Comparison of ENCODE assay signal across 1 cellular context in the genomic region with DNA sequence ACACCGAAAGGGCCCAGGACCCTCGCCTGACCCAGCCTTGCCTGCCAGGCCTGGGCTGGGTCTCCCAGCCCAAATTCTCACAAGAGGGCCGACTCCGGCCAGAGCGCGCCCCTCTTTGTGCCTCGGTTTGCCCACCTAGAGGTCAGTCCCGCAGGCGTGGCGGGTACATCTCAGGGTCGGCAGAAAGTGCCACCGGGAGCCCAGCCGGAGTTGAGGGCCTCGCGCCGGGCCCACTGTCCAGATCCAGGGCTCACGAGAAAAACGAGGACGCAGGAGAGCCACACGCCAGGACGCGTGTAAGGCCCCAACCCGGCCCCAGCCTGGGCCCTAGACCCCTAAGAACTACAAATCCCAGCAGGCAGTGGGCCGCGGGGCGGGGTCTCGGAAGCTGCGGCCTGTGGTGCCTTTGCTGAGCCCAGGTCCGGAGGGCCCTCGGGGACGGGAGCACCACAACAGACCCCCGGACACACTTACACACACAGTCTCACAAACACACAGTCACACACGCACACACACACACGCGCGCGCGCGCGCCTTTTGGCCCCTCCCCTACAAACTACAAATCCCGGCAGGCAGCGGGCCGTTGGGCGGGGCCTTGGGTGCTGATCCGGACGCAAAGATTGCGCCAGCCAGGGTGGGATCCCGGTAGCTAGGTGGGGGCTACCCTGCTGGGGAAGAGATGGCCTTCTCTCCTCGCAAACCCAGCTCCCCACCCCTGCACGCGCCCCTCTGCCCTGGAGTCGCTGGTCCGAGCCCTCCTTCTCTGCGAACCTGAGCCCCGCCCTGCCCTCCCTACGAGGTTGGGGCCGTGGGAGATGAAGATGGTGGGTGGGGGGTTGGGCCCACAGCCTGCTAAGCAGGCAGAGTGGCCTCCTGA.
A peak's percentile ranks its signal among the peaks of the same experiment; 100 is the strongest.
TF ChIP-seq lines count a peak whose summit lies in the region.

A gene (plus strand): TSS at position 583 of the 877 bp plus-strand sequence. CDS start 10,752 bp downstream, outside the sequence.

TF ChIP-seq in GM12878, 131 proteins besides CTCF, POLR2A, EP300 and RAD21 (continued from another document):
- TF ChIP-seq, protein P1, sequence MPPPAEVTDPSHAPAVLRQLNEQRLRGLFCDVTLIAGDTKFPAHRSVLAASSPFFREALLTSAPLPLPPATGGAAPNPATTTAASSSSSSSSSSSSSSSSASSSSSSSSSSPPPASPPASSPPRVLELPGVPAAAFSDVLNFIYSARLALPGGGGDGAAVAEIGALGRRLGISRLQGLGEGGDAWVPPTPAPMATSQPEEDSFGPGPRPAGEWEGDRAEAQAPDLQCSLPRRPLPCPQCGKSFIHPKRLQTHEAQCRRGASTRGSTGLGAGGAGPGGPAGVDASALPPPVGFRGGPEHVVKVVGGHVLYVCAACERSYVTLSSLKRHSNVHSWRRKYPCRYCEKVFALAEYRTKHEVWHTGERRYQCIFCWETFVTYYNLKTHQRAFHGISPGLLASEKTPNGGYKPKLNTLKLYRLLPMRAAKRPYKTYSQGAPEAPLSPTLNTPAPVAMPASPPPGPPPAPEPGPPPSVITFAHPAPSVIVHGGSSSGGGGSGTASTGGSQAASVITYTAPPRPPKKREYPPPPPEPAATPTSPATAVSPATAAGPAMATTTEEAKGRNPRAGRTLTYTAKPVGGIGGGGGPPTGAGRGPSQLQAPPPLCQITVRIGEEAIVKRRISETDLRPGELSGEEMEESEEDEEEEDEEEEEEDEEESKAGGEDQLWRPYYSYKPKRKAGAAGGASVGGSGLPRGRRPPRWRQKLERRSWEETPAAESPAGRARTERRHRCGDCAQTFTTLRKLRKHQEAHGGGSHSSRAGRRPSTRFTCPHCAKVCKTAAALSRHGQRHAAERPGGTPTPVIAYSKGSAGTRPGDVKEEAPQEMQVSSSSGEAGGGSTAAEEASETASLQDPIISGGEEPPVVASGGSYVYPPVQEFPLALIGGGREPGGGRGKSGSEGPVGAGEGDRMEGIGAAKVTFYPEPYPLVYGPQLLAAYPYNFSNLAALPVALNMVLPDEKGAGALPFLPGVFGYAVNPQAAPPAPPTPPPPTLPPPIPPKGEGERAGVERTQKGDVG (CRISPR knock-in tag; IDR thresholded peaks at IDR 0.05): 0 out of 2 replicates have a peak, but pooled peaks have one; percentile 20
- TF ChIP-seq IKZF2 (IDR thresholded peaks at IDR 0.05) (no peak), GABPA (IDR thresholded peaks at IDR 0.05; ENCODE audit: low read depth) (0 out of 2 replicates have a peak, but pooled peaks have one; percentile 59), CBFB (IDR thresholded peaks at IDR 0.05; ENCODE audit: low read depth) (peak; percentile 58; the same call in 1 of the 2 replicates), ZNF207 (IDR thresholded peaks at IDR 0.05; ENCODE audit: borderline replicate concordance) (peak; percentile 87), SIX5 (IDR thresholded peaks at IDR 0.05; ENCODE audit: low read depth, low read length, severe bottlenecking) (peak; percentile 83), SREBF1 (IDR thresholded peaks at IDR 0.05; ENCODE audit: low read length) (peak; percentile 74), NR2F1 (conservative IDR thresholded peaks at IDR 0.05) (peak; percentile 30; the same call in 1 of the 2 replicates), RB1 (IDR thresholded peaks at IDR 0.05; ENCODE audit: borderline replicate concordance) (peak; percentile 90; the same call in 1 of the 2 replicates), LARP7 (IDR thresholded peaks at IDR 0.05) (peak; percentile 89), CHD2 (IDR thresholded peaks at IDR 0.05; ENCODE audit: borderline replicate concordance, low read depth, low read length) (0 out of 2 replicates have a peak, but pooled peaks have one; percentile 47), SUZ12 (IDR thresholded peaks at IDR 0.05; ENCODE audit: unreplicated experiment) (no peak), SMAD1 (IDR thresholded peaks at IDR 0.05; ENCODE audit: low read depth, partially characterized antibody) (no peak), SMAD5 (IDR thresholded peaks at IDR 0.05; ENCODE audit: low read depth) (peak; percentile 12; the same call in 1 of the 2 replicates), RELA (IDR thresholded peaks at IDR 0.05; ENCODE audit: borderline replicate concordance, partially characterized antibody) (peak; percentile 68), YBX1 (IDR thresholded peaks at IDR 0.05) (no peak), IKZF1 (conservative IDR thresholded peaks at IDR 0.05) (peak; percentile 99), RUNX3 (IDR thresholded peaks at IDR 0.05; ENCODE audit: low read length) (peak; percentile 58), SIN3A (IDR thresholded peaks at IDR 0.05; ENCODE audit: low read depth, low read length) (peak; percentile 67; the same call in 1 of the 2 replicates)
- TF ChIP-seq, protein P2, sequence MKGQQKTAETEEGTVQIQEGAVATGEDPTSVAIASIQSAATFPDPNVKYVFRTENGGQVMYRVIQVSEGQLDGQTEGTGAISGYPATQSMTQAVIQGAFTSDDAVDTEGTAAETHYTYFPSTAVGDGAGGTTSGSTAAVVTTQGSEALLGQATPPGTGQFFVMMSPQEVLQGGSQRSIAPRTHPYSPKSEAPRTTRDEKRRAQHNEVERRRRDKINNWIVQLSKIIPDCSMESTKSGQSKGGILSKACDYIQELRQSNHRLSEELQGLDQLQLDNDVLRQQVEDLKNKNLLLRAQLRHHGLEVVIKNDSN (IDR thresholded peaks at IDR 0.05; ENCODE audit: borderline replicate concordance, extremely low read length, insufficient read depth, low read depth, low read length): no peak
- TF ChIP-seq, protein P3, sequence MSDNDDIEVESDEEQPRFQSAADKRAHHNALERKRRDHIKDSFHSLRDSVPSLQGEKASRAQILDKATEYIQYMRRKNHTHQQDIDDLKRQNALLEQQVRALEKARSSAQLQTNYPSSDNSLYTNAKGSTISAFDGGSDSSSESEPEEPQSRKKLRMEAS (IDR thresholded peaks at IDR 0.05; ENCODE audit: low read depth, low read length): peak; percentile 55; the same call in 1 of the 2 replicates
- TF ChIP-seq, protein P4, sequence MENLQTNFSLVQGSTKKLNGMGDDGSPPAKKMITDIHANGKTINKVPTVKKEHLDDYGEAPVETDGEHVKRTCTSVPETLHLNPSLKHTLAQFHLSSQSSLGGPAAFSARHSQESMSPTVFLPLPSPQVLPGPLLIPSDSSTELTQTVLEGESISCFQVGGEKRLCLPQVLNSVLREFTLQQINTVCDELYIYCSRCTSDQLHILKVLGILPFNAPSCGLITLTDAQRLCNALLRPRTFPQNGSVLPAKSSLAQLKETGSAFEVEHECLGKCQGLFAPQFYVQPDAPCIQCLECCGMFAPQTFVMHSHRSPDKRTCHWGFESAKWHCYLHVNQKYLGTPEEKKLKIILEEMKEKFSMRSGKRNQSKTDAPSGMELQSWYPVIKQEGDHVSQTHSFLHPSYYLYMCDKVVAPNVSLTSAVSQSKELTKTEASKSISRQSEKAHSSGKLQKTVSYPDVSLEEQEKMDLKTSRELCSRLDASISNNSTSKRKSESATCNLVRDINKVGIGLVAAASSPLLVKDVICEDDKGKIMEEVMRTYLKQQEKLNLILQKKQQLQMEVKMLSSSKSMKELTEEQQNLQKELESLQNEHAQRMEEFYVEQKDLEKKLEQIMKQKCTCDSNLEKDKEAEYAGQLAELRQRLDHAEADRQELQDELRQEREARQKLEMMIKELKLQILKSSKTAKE (IDR thresholded peaks at IDR 0.05; ENCODE audit: low read depth, poor library complexity, severe bottlenecking): no peak
- TF ChIP-seq, protein P5, sequence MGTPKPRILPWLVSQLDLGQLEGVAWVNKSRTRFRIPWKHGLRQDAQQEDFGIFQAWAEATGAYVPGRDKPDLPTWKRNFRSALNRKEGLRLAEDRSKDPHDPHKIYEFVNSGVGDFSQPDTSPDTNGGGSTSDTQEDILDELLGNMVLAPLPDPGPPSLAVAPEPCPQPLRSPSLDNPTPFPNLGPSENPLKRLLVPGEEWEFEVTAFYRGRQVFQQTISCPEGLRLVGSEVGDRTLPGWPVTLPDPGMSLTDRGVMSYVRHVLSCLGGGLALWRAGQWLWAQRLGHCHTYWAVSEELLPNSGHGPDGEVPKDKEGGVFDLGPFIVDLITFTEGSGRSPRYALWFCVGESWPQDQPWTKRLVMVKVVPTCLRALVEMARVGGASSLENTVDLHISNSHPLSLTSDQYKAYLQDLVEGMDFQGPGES (IDR thresholded peaks at IDR 0.05): 0 out of 2 replicates have a peak, but pooled peaks have one; percentile 20
